Comparison of ENCODE assay signal across 9 cellular contexts in the genomic region with DNA sequence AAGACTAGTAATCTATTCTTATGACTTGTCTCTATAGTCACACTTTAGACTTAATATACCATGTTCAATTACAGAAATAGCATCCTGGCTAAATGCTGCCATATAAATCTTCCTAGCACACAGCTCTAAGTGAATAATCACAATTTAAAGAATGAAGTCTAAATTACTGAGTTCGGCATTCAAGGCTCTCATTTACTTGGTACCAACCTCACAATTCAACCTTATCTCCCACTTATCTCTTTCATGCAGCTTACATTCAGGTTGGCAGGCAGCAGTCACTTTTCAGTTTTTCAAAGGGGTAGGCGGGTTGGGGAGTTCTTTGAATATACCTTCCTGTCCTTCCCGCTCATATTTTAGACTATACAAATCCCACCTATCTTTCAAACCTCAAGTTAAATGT. TPM values are rescaled to one million over a fixed set of nuclear protein-coding genes. Genes with fewer than 3 reads are reported as not detected.
DNase-seq lines count a peak whose midpoint lies in the region; ATAC-seq, FAIRE-seq and TF ChIP-seq lines count a peak whose summit lies in the region.
"Had no signal": no experiment of that assay in that cellular context is flagged by ENCODE, and none has a peak within 500 bp of the region (broad histone marks: within the 10 kb centered on the region; RNA-seq: fewer than 3 reads in every experiment).

No MANE protein-coding gene starts in this region.

- H3K4me1 Mint-ChIP-seq in activated CD4-positive, alpha-beta T cell treated with anti-CD3 and anti-CD28 coated beads, Interleukin-2, amount 10 ng/mL, durations not matched to agents 7 days and 5 days, result peaks cover 49% of the 10 kb centered on the region
- peaks cover 42% of the 10 kb centered on the region for H3K4me1 Mint-ChIP-seq in activated T-helper 2 cell treated with anti-CD3 and anti-CD28 coated beads, Interferon-gamma antibody, Interleukin-2, Interleukin-4, amounts not matched to agents 10 μg/mL and 5 μg/mL and 100 μg/mL, durations not matched to agents 14 hours and 24 hours and 36 hours (ENCODE audit: low read depth)

- no peak for TF ChIP-seq CTCF in keratinocyte (optimal IDR thresholded peaks at IDR 0.05 in 1 of 3, IDR thresholded peaks at IDR 0.05 in 1 of 3, conservative IDR thresholded peaks at IDR 0.05 in 1 of 3; ENCODE audit: extremely low read depth in 1 of 3, insufficient read depth in 2 of 3, low read length in 3 of 3)
- TF ChIP-seq CTCF in suprapubic skin (IDR thresholded peaks at IDR 0.05), result no peak

- H3K4me3 Mint-ChIP-seq in activated CD4-positive, alpha-beta T cell treated with anti-CD3 and anti-CD28 coated beads, Interleukin-2, amount 10 ng/mL, durations not matched to agents 7 days and 5 days, result peak overlapping the region; percentile 93
- H3K4me3 Mint-ChIP-seq in activated T-helper 2 cell treated with anti-CD3 and anti-CD28 coated beads, Interferon-gamma antibody, Interleukin-2, Interleukin-4, amounts not matched to agents 10 μg/mL and 5 μg/mL and 100 μg/mL, durations not matched to agents 14 hours and 24 hours and 36 hours (ENCODE audit: low read depth), result peak overlapping the region; percentile 99

- H4K20me1 ChIP-seq in keratinocyte (ENCODE audit: control insufficient read depth, extremely low read depth, insufficient read depth, low read length), result no peaks in the 10 kb centered on the region

- peak overlapping the region; percentile 99 for H3K27ac Mint-ChIP-seq in activated CD4-positive, alpha-beta T cell treated with anti-CD3 and anti-CD28 coated beads, Interleukin-2, amount 10 ng/mL, durations not matched to agents 7 days and 5 days
- peak overlapping the region; percentile 71 for H3K27ac Mint-ChIP-seq in activated T-helper 2 cell treated with anti-CD3 and anti-CD28 coated beads, Interferon-gamma antibody, Interleukin-2, Interleukin-4, amounts not matched to agents 10 μg/mL and 5 μg/mL and 100 μg/mL, durations not matched to agents 14 hours and 24 hours and 36 hours

- peaks cover 45% of the 10 kb centered on the region for H3K36me3 Mint-ChIP-seq in activated CD4-positive, alpha-beta T cell treated with anti-CD3 and anti-CD28 coated beads, Interleukin-2, amount 10 ng/mL, durations not matched to agents 7 days and 5 days (ENCODE audit: low read depth)
- H3K36me3 Mint-ChIP-seq in activated T-helper 2 cell treated with anti-CD3 and anti-CD28 coated beads, Interferon-gamma antibody, Interleukin-2, Interleukin-4, amounts not matched to agents 10 μg/mL and 5 μg/mL and 100 μg/mL, durations not matched to agents 14 hours and 24 hours and 36 hours (ENCODE audit: low read depth), result peaks cover 52% of the 10 kb centered on the region

- no peak for ATAC-seq in HG02798 (IDR thresholded peaks at IDR 0.05; ENCODE audit: poor library complexity, unreplicated experiment)
- no peak for ATAC-seq in HG03520 (IDR thresholded peaks at IDR 0.05; ENCODE audit: unreplicated experiment)

- H3K27me3 Mint-ChIP-seq in activated CD4-positive, alpha-beta T cell treated with anti-CD3 and anti-CD28 coated beads, Interleukin-2, amount 10 ng/mL, durations not matched to agents 7 days and 5 days, result peaks cover 8% of the 10 kb centered on the region
- peaks cover 7% of the 10 kb centered on the region for H3K27me3 Mint-ChIP-seq in activated T-helper 2 cell treated with anti-CD3 and anti-CD28 coated beads, Interferon-gamma antibody, Interleukin-2, Interleukin-4, amounts not matched to agents 10 μg/mL and 5 μg/mL and 100 μg/mL, durations not matched to agents 14 hours and 24 hours and 36 hours (ENCODE audit: low read depth)

- H3K4me3 ChIP-seq in keratinocyte (ENCODE audit: control insufficient read depth in 2 of 3, extremely low read depth in 1 of 3, insufficient read depth in 2 of 3, low read depth in 1 of 3, low read length in 3 of 3) (peak overlapping the region; percentile 75 to 88 (median 77)), suprapubic skin (peak overlapping the region; percentile 91)

- peak overlapping the region; percentile 97 for H3K27ac ChIP-seq in keratinocyte (ENCODE audit: control insufficient read depth, insufficient read depth, low read length)
- H3K27ac ChIP-seq in suprapubic skin, result no peak overlapping the region

- H3K79me2 ChIP-seq in keratinocyte (ENCODE audit: control insufficient read depth, insufficient read depth, low read length), result peaks cover 51% of the 10 kb centered on the region

- TF ChIP-seq POLR2A in suprapubic skin (IDR thresholded peaks at IDR 0.05), result no peak

- H3K9me3 ChIP-seq in keratinocyte (ENCODE audit: control insufficient read depth, low read depth, low read length) (no peaks in the 10 kb centered on the region), suprapubic skin (no peaks in the 10 kb centered on the region)

- intact Hi-C loops in activated T-helper 2 cell treated with anti-CD3 and anti-CD28 coated beads, Interferon-gamma antibody, Interleukin-2, Interleukin-4, amounts not matched to agents 10 μg/mL and 5 μg/mL and 100 μg/mL, durations not matched to agents 14 hours and 24 hours and 36 hours (cut with micrococcal nuclease), result loop anchor here (2.0 to 5.0 kb wide), 3 partner anchors 1565 to 1826 kb away; partner anchors contain the start of genes MBD5, ORC4 and RBM43

- DNase-seq in activated CD4-positive, alpha-beta T cell treated with anti-CD3 and anti-CD28 coated beads, Interleukin-2, amount 10 ng/mL, durations not matched to agents 7 days and 5 days, result no peak
- DNase-seq in activated CD4-positive, alpha-beta T cell treated with anti-CD3 and anti-CD28 coated beads for 48 hours, result no peak
- DNase-seq in activated T-helper 2 cell treated with anti-CD3 and anti-CD28 coated beads, Interferon-gamma antibody, Interleukin-2, Interleukin-4, amounts not matched to agents 10 μg/mL and 5 μg/mL and 100 μg/mL, durations not matched to agents 14 hours and 24 hours and 36 hours (ENCODE audit: low spot score), result no peak
- DNase-seq in keratinocyte (ENCODE audit: low read depth, low spot score) (no peak), suprapubic skin (ENCODE audit: low spot score in 2 of 2) (no peak), superior temporal gyrus (ENCODE audit: extremely low spot score) (no peak)
- DNase-seq: activated CD4-positive, alpha-beta T cell treated with anti-CD3 and anti-CD28 coated beads, Interleukin-2, amount 50 U/mL, for 1 hour had no signal

- H3K36me3 ChIP-seq in keratinocyte (ENCODE audit: control insufficient read depth in 2 of 2, extremely low read depth in 1 of 2, insufficient read depth in 2 of 2, low read length in 2 of 2) (peaks cover 0 to 10% of the 10 kb centered on the region in 2 experiments), suprapubic skin (peaks cover 10% of the 10 kb centered on the region)

- dilution Hi-C loops in keratinocyte (cut with MboI; ENCODE audit: extremely low pct_ligation_motif_present, low sequenced_read_pairs), result no loop called here

- peak overlapping the region; percentile 98 for H3K9ac ChIP-seq in keratinocyte (ENCODE audit: control insufficient read depth, extremely low read depth, insufficient read depth, low read length)

- H3K9me1 ChIP-seq in keratinocyte (ENCODE audit: control insufficient read depth, extremely low read depth, insufficient read depth, low read length), result no peaks in the 10 kb centered on the region

- peaks cover 3% of the 10 kb centered on the region for H3K9me3 Mint-ChIP-seq in activated CD4-positive, alpha-beta T cell treated with anti-CD3 and anti-CD28 coated beads, Interleukin-2, amount 10 ng/mL, durations not matched to agents 7 days and 5 days
- no peaks in the 10 kb centered on the region for H3K9me3 Mint-ChIP-seq in activated T-helper 2 cell treated with anti-CD3 and anti-CD28 coated beads, Interferon-gamma antibody, Interleukin-2, Interleukin-4, amounts not matched to agents 10 μg/mL and 5 μg/mL and 100 μg/mL, durations not matched to agents 14 hours and 24 hours and 36 hours

- POLR2A ChIA-PET in activated CD4-positive, alpha-beta T cell treated with anti-CD3 and anti-CD28 coated beads, Interleukin-2, amount 10 ng/mL, durations not matched to agents 7 days and 5 days (lab: Charles Lee), result no interaction called here

- H3K4me2 ChIP-seq in keratinocyte (ENCODE audit: control insufficient read depth, extremely low read depth, insufficient read depth, low read depth, low read length), result peak overlapping the region; percentile 96

- no peak for FAIRE-seq in keratinocyte (lab: Jason Lieb, UNC)

- no peak overlapping the region for H2AFZ ChIP-seq in keratinocyte (ENCODE audit: control insufficient read depth, low read length)

- TF ChIP-seq EP300 in suprapubic skin (IDR thresholded peaks at IDR 0.05), result no peak

- CTCF ChIA-PET in activated CD4-positive, alpha-beta T cell treated with anti-CD3 and anti-CD28 coated beads, Interleukin-2, amount 10 ng/mL, durations not matched to agents 7 days and 5 days (lab: Charles Lee), result interaction anchor here (1.2 kb wide), 1 partner anchor 14 kb away, joined by 3 read pairs; no protein-coding TSS in a partner anchor

- H3K27me3 ChIP-seq in keratinocyte (ENCODE audit: control insufficient read depth, extremely low read depth, insufficient read depth, low read length) (no peaks in the 10 kb centered on the region), suprapubic skin (no peaks in the 10 kb centered on the region)

- H3K4me1 ChIP-seq in keratinocyte (ENCODE audit: control insufficient read depth, extremely low read depth, insufficient read depth, low read length) (peaks cover 15% of the 10 kb centered on the region), suprapubic skin (peaks cover 42% of the 10 kb centered on the region)

- 60% methylated on average over 3 of the region's 3 CpGs for WGBS in suprapubic skin

RNA-seq across cellular contexts. Expression of gene MMADHC, which starts 1.5 kb away (rescaled TPM):
- total RNA-seq in activated CD4-positive, alpha-beta T cell treated with anti-CD3 and anti-CD28 coated beads, Interleukin-2, amount 10 ng/mL, durations not matched to agents 7 days and 5 days, result 10 to 100 TPM; 92.8 to 94.5 TPM
- 125 and 126 TPM in 2 replicates for total RNA-seq in activated T-helper 2 cell treated with anti-CD3 and anti-CD28 coated beads, Interferon-gamma antibody, Interleukin-2, Interleukin-4, amounts not matched to agents 10 μg/mL and 5 μg/mL and 100 μg/mL, durations not matched to agents 14 hours and 24 hours and 36 hours
- 93.8 to 140 TPM (median 99.7 TPM) in 3 replicates for polyA plus RNA-seq in keratinocyte
- polyA plus RNA-seq in keratinocyte (2011; ENCODE audit: low read depth), result 68.1 TPM
- 83.2 and 134 TPM in 2 replicates for polyA plus RNA-seq in keratinocyte (2011; cell fraction: cytosol; rRNA removed)
- 42.3 and 66.3 TPM in 2 replicates for polyA plus RNA-seq in keratinocyte (2011; cell fraction: nucleus; rRNA removed)
- polyA plus RNA-seq in keratinocyte (2012; ENCODE audit: low replicate concordance), result 100 and 156 TPM in 2 replicates
- polyA minus RNA-seq in keratinocyte, result 21.5 to 118 TPM (median 82.3 TPM) in 3 replicates
- polyA minus RNA-seq in keratinocyte (2011; cell fraction: cytosol; rRNA and poly(A)+ RNA removed), result 80.8 TPM
- polyA minus RNA-seq in keratinocyte (2011; cell fraction: nucleus; rRNA and poly(A)+ RNA removed), result 20.9 and 34.6 TPM in 2 replicates
- 100 to 1,000 TPM in 1 of 4 donors, 10 to 100 TPM in 3; 46.9 to 102 (median 81.5) TPM for total RNA-seq in suprapubic skin
